24 cellular contexts compared by ENCODE assay signal in the genomic region with DNA sequence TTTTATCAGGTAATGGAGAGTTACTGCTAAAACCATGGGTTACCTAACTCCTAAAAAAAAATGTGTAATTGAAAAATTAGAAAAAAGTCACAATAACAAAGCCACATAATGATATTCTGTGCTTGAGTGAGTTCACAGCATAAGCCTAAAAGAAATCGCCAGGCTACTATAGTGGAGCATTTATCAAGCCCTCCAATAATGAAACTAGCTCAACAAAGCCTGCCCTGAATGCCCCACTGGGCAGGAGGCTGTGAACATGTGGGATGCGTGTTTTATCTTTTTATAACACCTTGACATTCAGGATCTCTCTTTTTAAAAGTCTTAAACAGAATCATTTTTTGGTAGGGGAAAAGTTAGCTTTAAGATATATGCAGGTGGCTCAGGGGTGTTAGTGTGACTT.
"Had no signal": no experiment of that assay in that cellular context is flagged by ENCODE, and none has a peak within 500 bp of the region (broad histone marks: within the 10 kb centered on the region; RNA-seq: fewer than 3 reads in every experiment).

No MANE protein-coding gene starts in this region.

- H3K27me3 Mint-ChIP-seq: activated naive CD8-positive, alpha-beta T cell treated with anti-CD3 and anti-CD28 coated beads for 36 hours; activated T-cell treated with anti-CD3 and anti-CD28 coated beads, Interleukin-2, amount 50 U/mL, for 24 hours; central memory CD8-positive, alpha-beta T cell; natural killer cell treated with Interleukin-12 subunit alpha and Interleukin-12 subunit beta and Interleukin-15 and Interleukin-18, amount 100 ng/mL, for 72 hours; stimulated activated naive CD8-positive, alpha-beta T cell treated with anti-CD3 and anti-CD28 coated beads, Interleukin-15, amount 100 ng/mL, for 72 hours had no signal

- H3K4me1 Mint-ChIP-seq: central memory CD8-positive, alpha-beta T cell had no signal

- H3K9me3 ChIP-seq: breast epithelium, colonic mucosa, heart right ventricle, right lobe of liver, vagina had no signal

- H3K36me3 Mint-ChIP-seq: activated naive CD8-positive, alpha-beta T cell treated with anti-CD3 and anti-CD28 coated beads for 36 hours; natural killer cell treated with Interleukin-12 subunit alpha and Interleukin-12 subunit beta and Interleukin-15 and Interleukin-18, amount 100 ng/mL, for 72 hours had no signal

- H3K27me3 ChIP-seq: breast epithelium, colonic mucosa, heart right ventricle, right lobe of liver, vagina had no signal

- H3K4me3 Mint-ChIP-seq: activated naive CD8-positive, alpha-beta T cell treated with anti-CD3 and anti-CD28 coated beads for 36 hours; activated T-cell treated with anti-CD3 and anti-CD28 coated beads, Interleukin-2, amount 50 U/mL, for 24 hours; central memory CD8-positive, alpha-beta T cell; natural killer cell treated with Interleukin-12 subunit alpha and Interleukin-12 subunit beta and Interleukin-15 and Interleukin-18, amount 100 ng/mL, for 72 hours; stimulated activated effector memory CD8-positive, alpha-beta T cell treated with anti-CD3 and anti-CD28 coated beads, Interleukin-12 subunit alpha, Interleukin-12 subunit beta, amount 100 ng/mL, for 72 hours; stimulated activated naive CD8-positive, alpha-beta T cell treated with anti-CD3 and anti-CD28 coated beads, Interleukin-15, amount 100 ng/mL, for 72 hours; WTC11 had no signal

- H3K4me1 ChIP-seq: breast epithelium, colonic mucosa, heart right ventricle, right lobe of liver, vagina had no signal

- H3K36me3 ChIP-seq: breast epithelium had no signal

- H3K9me3 Mint-ChIP-seq: activated naive CD8-positive, alpha-beta T cell treated with anti-CD3 and anti-CD28 coated beads for 36 hours; activated T-cell treated with anti-CD3 and anti-CD28 coated beads, Interleukin-2, amount 50 U/mL, for 24 hours; central memory CD8-positive, alpha-beta T cell; natural killer cell treated with Interleukin-12 subunit alpha and Interleukin-12 subunit beta and Interleukin-15 and Interleukin-18, amount 100 ng/mL, for 72 hours; stimulated activated effector memory CD8-positive, alpha-beta T cell treated with anti-CD3 and anti-CD28 coated beads, Interleukin-12 subunit alpha, Interleukin-12 subunit beta, amount 100 ng/mL, for 72 hours; stimulated activated naive CD8-positive, alpha-beta T cell treated with anti-CD3 and anti-CD28 coated beads, Interleukin-15, amount 100 ng/mL, for 72 hours; WTC11 had no signal

- H3K4me3 ChIP-seq: breast epithelium, colonic mucosa, heart right ventricle, right lobe of liver, skin epidermis, vagina had no signal

- ATAC-seq: heart right ventricle, left cardiac atrium, right lobe of liver, WTC11 had no signal

- DNase-seq: activated CD4-positive, alpha-beta T cell treated with anti-CD3 and anti-CD28 coated beads, Interleukin-2, amount 50 U/mL, for 4 hours; activated CD8-positive, alpha-beta memory T cell treated with anti-CD3 and anti-CD28 coated beads for 24 hours; activated CD8-positive, alpha-beta memory T cell treated with anti-CD3 and anti-CD28 coated beads, Interleukin-2, amount 50 U/mL, for 4 hours; activated naive CD4-positive, alpha-beta T cell treated with Interleukin-2 at 50 U/mL for 16 hours; activated naive CD8-positive, alpha-beta T cell treated with anti-CD3 and anti-CD28 coated beads for 36 hours; activated T-cell treated with anti-CD3 and anti-CD28 coated beads, Interleukin-2, amount 50 U/mL, for 24 hours; colonic mucosa; heart right ventricle; islet precursor cell; left cardiac atrium; midbrain; nucleus accumbens; right lobe of liver; stimulated activated CD4-positive, alpha-beta T cell treated with anti-CD3 and anti-CD28 coated beads, Interleukin-1b, Interleukin-23, amount 100 ng/mL, for 48 hours; stimulated activated naive CD8-positive, alpha-beta T cell treated with anti-CD3 and anti-CD28 coated beads, Interleukin-15, amount 100 ng/mL, for 72 hours; T-helper 9 cell; trophoblast cell had no signal

- H3K27ac ChIP-seq: breast epithelium, colonic mucosa, heart right ventricle, right lobe of liver, skin epidermis, vagina had no signal

- H3K27ac Mint-ChIP-seq: activated naive CD8-positive, alpha-beta T cell treated with anti-CD3 and anti-CD28 coated beads for 36 hours; activated T-cell treated with anti-CD3 and anti-CD28 coated beads, Interleukin-2, amount 50 U/mL, for 24 hours; stimulated activated effector memory CD8-positive, alpha-beta T cell treated with anti-CD3 and anti-CD28 coated beads, Interleukin-12 subunit alpha, Interleukin-12 subunit beta, amount 100 ng/mL, for 72 hours had no signal
